ENCODE assay signal across 19 cellular contexts in genomic region chr2:104584393-104584792, GRCh38.
DNase-seq lines count a peak whose midpoint lies in the region; ATAC-seq, FAIRE-seq and TF ChIP-seq lines count a peak whose summit lies in the region.
"Had no signal": no experiment of that assay in that cellular context is flagged by ENCODE, and none has a peak within 500 bp of the region (broad histone marks: within the 10 kb centered on the region; RNA-seq: fewer than 3 reads in every experiment).

No MANE protein-coding gene starts in this region.

- H3K36me3 Mint-ChIP-seq in glutamatergic neuron (ENCODE audit: unreplicated experiment): no peaks in the 10 kb centered on the region
- no peaks in the 10 kb centered on the region for H3K36me3 Mint-ChIP-seq in HFFc6 (ENCODE audit: low read depth)

- H3K27ac ChIP-seq in neuronal stem cell (replicated peaks; ENCODE audit: low read length) (no peak overlapping the region), HepG2 (ENCODE audit: extremely low read length, insufficient read depth, low read length) (no peak overlapping the region)
- H3K27ac ChIP-seq: A549, HL-60 had no signal

- no peak overlapping the region for H2AK5ac ChIP-seq in neuronal stem cell (ENCODE audit: low read depth, low read length)

- H3K36me3 ChIP-seq in neuronal stem cell (replicated peaks in 1 of 2; ENCODE audit: control insufficient read depth in 2 of 2, insufficient read depth in 2 of 2, low read length in 2 of 2) (no peaks in the 10 kb centered on the region), HepG2 (replicated peaks in 1 of 2; ENCODE audit: control insufficient read depth in 1 of 2, insufficient read depth in 2 of 2, low read length in 2 of 2) (no peaks in the 10 kb centered on the region)

- TF ChIP-seq EP300 in HepG2 (IDR thresholded peaks at IDR 0.05; ENCODE audit: low read depth in 2 of 2, low read length in 2 of 2): no peak
- TF ChIP-seq EP300 in HepG2 (CRISPR knock-in tag; IDR thresholded peaks at IDR 0.05; ENCODE audit: borderline replicate concordance): no peak

- H3K4ac ChIP-seq in neuronal stem cell (ENCODE audit: low read length): no peak overlapping the region

- H3K27ac Mint-ChIP-seq in glutamatergic neuron (ENCODE audit: unreplicated experiment) (peak overlapping the region; percentile 14), HFFc6 (no peak overlapping the region)

- H3K23ac ChIP-seq in neuronal stem cell (ENCODE audit: low read depth, low read length, poor library complexity): no peak overlapping the region

- H3K9me3 ChIP-seq in neuronal stem cell (replicated peaks in 1 of 2; ENCODE audit: control insufficient read depth in 2 of 2, insufficient read depth in 1 of 2, low read depth in 1 of 2, low read length in 2 of 2): no peaks in the 10 kb centered on the region
- no peaks in the 10 kb centered on the region for H3K9me3 ChIP-seq in HepG2 (ENCODE audit: low read length)
- H3K9me3 ChIP-seq: A549 had no signal

- no peak overlapping the region for H4K8ac ChIP-seq in neuronal stem cell (ENCODE audit: low read depth, low read length)

- no peak overlapping the region for H2BK5ac ChIP-seq in neuronal stem cell (ENCODE audit: low read length)

- intact Hi-C loops in HepG2 (cut with micrococcal nuclease; ENCODE audit: unreplicated experiment): no loop called here

- TF ChIP-seq RAD21 in HepG2 (CRISPR knock-in tag; IDR thresholded peaks at IDR 0.05): no peak

- H3K14ac ChIP-seq in neuronal stem cell (ENCODE audit: low read length): no peak overlapping the region

- H3K79me1 ChIP-seq in neuronal stem cell (ENCODE audit: low read depth, low read length): no peaks in the 10 kb centered on the region

- no peak overlapping the region for H3K18ac ChIP-seq in neuronal stem cell (ENCODE audit: low read length)

- H3K4me3 Mint-ChIP-seq in glutamatergic neuron (ENCODE audit: unreplicated experiment) (no peak overlapping the region), HFFc6 (no peak overlapping the region)

- H3K4me3 ChIP-seq in neuronal stem cell (ENCODE audit: low read length in 2 of 2) (no peak overlapping the region), HepG2 (replicated peaks in 1 of 3; ENCODE audit: insufficient read depth in 1 of 3, low read depth in 2 of 3, low read length in 3 of 3) (no peak overlapping the region)
- H3K4me3 ChIP-seq: A549 had no signal

- H3K9ac ChIP-seq in neuronal stem cell (ENCODE audit: low read depth, low read length, poor library complexity) (no peak overlapping the region), HepG2 (ENCODE audit: insufficient read depth, low read depth, low read length) (no peak overlapping the region)

- H3K9me3 Mint-ChIP-seq in glutamatergic neuron (ENCODE audit: unreplicated experiment): no peaks in the 10 kb centered on the region
- H3K9me3 Mint-ChIP-seq in HFFc6: peaks cover 5% of the 10 kb centered on the region

- no peak overlapping the region for H4K91ac ChIP-seq in neuronal stem cell (ENCODE audit: low read depth, low read length, poor library complexity)

- H3K4me1 Mint-ChIP-seq in glutamatergic neuron (ENCODE audit: low read depth, unreplicated experiment): peaks cover 12% of the 10 kb centered on the region
- H3K4me1 Mint-ChIP-seq in HFFc6 (ENCODE audit: low read depth): no peaks in the 10 kb centered on the region

- H3K27me3 Mint-ChIP-seq in glutamatergic neuron (ENCODE audit: unreplicated experiment): peaks cover 2% of the 10 kb centered on the region
- H3K27me3 Mint-ChIP-seq in HFFc6 (ENCODE audit: insufficient read depth): no peaks in the 10 kb centered on the region

- H3K4me1 ChIP-seq in neuronal stem cell (ENCODE audit: control insufficient read depth in 2 of 2, insufficient read depth in 1 of 2, low read depth in 1 of 2, low read length in 2 of 2) (peaks cover 5 to 12% of the 10 kb centered on the region in 2 donors), HepG2 (ENCODE audit: insufficient read depth, low read length) (no peaks in the 10 kb centered on the region)
- H3K4me1 ChIP-seq: A549 had no signal

- no peak for TF ChIP-seq POLR2A in HepG2 (IDR thresholded peaks at IDR 0.05; ENCODE audit: insufficient read depth in 1 of 2, low read depth in 2 of 2, low read length in 2 of 2)
- TF ChIP-seq POLR2A in GM18505 (IDR thresholded peaks at IDR 0.05; ENCODE audit: borderline replicate concordance, extremely low read depth, insufficient read depth, insufficient read length): no peak

- in situ Hi-C loops in HepG2 (cut with HindIII; ENCODE audit: extremely low pct_ligation_motif_present, low pct_unique_long_range_greater_than_20kb): no loop called here

- no CpG with 5 or more reads among the region's 4 CpGs for WGBS in neuronal stem cell (ENCODE audit: extremely low coverage in 2 of 2, insufficient read length in 2 of 2, insufficient replicate concordance in 1 of 2), 2 donors
- WGBS in HepG2 (ENCODE audit: low lambda C conversion rate): 48% methylated on average over 4 of the region's 4 CpGs

- ATAC-seq in GM18517 (IDR thresholded peaks at IDR 0.05; ENCODE audit: unreplicated experiment) (no peak), HepG2 (no peak), GM18505 (IDR thresholded peaks at IDR 0.05; ENCODE audit: unreplicated experiment) (no peak)
- ATAC-seq: A549 had no signal

- DNase-seq in ELF-1 (ENCODE audit: low read depth, low spot score) (peak; percentile 51), SW480 (ENCODE audit: low spot score) (peak; percentile 13), glutamatergic neuron (no peak), neuronal stem cell (ENCODE audit: low spot score) (peak; percentile 14), HFFc6 (no peak), HepG2 (ENCODE audit: low spot score) (no peak)
- DNase-seq: DMS153, MV-4-11, NCI-H1417 treated with DMSO at 0.1 percent for 48 hours, NCI-H2029, NCI-H2171 treated with DMSO at 0.1 percent for 48 hours, NCI-H446 treated with DMSO at 0.1 percent for 48 hours, NCI-H748 treated with DMSO at 0.1 percent for 48 hours had no signal

- H3K79me2 ChIP-seq in HepG2 (ENCODE audit: insufficient read depth, low read length): no peaks in the 10 kb centered on the region

- H2BK120ac ChIP-seq in neuronal stem cell (ENCODE audit: low read depth, low read length): no peak overlapping the region

- FAIRE-seq in HepG2 (lab: Jason Lieb, UNC): no peak
- FAIRE-seq: A549, H54, HTR-8/SVneo had no signal

- no peak overlapping the region for H2BK12ac ChIP-seq in neuronal stem cell (ENCODE audit: low read length)

- no peak overlapping the region for H2BK15ac ChIP-seq in neuronal stem cell (ENCODE audit: low read length)

- H3K27me3 ChIP-seq in neuronal stem cell (ENCODE audit: control insufficient read depth in 3 of 3, insufficient read depth in 3 of 3, low read depth in 1 of 3, low read length in 3 of 3) (no peaks in the 10 kb centered on the region), HepG2 (ENCODE audit: control insufficient read depth in 1 of 2, insufficient read depth in 2 of 2, low read length in 2 of 2) (peaks cover 0 to 13% of the 10 kb centered on the region in 2 experiments; a peak in 3 of 5 replicates)

- POLR2A ChIA-PET in HepG2 (lab: Yijun Ruan, JAX): no interaction called here

- CTCF ChIA-PET in HepG2 (lab: Yijun Ruan, JAX; ENCODE audit: low intra/inter-chr PET ratio, low total read pairs): no interaction called here

- H3K4me2 ChIP-seq in neuronal stem cell (ENCODE audit: insufficient read depth, low read length, poor library complexity, severe bottlenecking): no peak overlapping the region
- H3K4me2 ChIP-seq in HepG2 (ENCODE audit: low read depth, low read length): no peak overlapping the region
- H3K4me2 ChIP-seq: A549 had no signal

- BruUV-seq in HepG2 (replicated peaks; lab: Mats Ljungman, UMichigan): no TSS peak

- TF ChIP-seq CTCF in glutamatergic neuron (IDR thresholded peaks at IDR 0.05; ENCODE audit: partially characterized antibody, unreplicated experiment) (no peak), HFFc6 (IDR thresholded peaks at IDR 0.05) (no peak), HepG2 (CRISPR knock-in tag; IDR thresholded peaks at IDR 0.05) (no peak)

- H4K20me1 ChIP-seq in HepG2 (ENCODE audit: insufficient read depth, low read length): no peaks in the 10 kb centered on the region

- peak overlapping the region; percentile 72 for H2AFZ ChIP-seq in neuronal stem cell (ENCODE audit: low read length)
- no peak overlapping the region for H2AFZ ChIP-seq in HepG2 (ENCODE audit: low read length)

TF ChIP-seq in HepG2, 621 proteins besides CTCF, POLR2A, EP300 and RAD21:
- TF ChIP-seq DR1 (CRISPR knock-in tag; IDR thresholded peaks at IDR 0.05): no peak
- no peak for TF ChIP-seq SYNCRIP (IDR thresholded peaks at IDR 0.05; ENCODE audit: insufficient read depth, low read depth, low read length)
- TF ChIP-seq PLRG1 (conservative IDR thresholded peaks at IDR 0.05): no peak

Comparison
In these comparisons a context has a peak if more than half of its experiments do, and no peak if none do; other contexts are left out.
1. DNase-seq: peak in ELF-1 (single experiment), SW480 (single experiment) and neuronal stem cell (single experiment); none in glutamatergic neuron (single experiment), HFFc6 (single experiment) and HepG2 (single experiment).